8 cellular contexts compared by ENCODE assay signal in the genomic region with DNA sequence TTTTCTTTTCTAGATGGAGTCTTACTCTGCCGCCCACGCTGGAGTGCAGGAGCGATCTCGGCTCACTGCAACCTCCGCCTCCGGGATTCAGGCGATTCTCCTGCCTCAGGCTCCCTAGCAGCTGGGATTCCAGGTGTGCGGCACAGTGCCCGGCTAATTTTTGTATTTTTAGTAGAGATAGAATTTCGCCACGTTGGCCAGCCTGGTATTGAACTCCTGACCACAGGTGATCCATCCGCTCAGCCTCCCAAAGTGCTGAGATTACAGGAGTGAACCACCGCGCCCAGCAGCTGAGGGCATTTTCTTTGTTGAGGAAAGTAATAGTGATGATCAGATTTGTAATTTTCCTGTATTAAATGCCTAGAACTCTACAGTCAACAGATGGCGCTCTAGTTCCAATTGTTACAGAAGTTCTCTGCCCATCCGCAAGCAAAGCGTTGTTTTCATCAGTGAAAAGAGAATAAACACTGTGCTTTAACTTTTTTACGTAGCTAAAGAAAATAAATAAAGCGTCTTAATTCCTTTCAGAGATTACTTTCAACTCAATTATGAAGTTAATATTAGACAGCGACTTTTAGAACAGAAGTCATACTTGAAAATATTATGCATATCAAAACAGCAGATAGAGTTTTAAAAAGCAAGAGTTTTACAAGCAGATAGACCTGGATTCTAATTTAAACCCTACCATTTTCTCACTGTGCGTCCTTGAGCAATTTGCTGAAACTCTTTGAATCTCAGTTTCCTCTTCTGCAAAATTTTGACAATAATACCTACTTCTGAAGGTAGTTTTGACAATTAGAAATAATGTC.
A peak's percentile ranks its signal among the peaks of the same experiment; 100 is the strongest.
DNase-seq lines count a peak whose midpoint lies in the region; ATAC-seq, FAIRE-seq and TF ChIP-seq lines count a peak whose summit lies in the region.

No MANE protein-coding gene starts in this region.

- H3K4me3 ChIP-seq in AG09309 (ENCODE audit: control insufficient read depth, low read depth, low read length) = peak overlapping the region; percentile 11
- no peak overlapping the region for H3K4me3 ChIP-seq in adrenal gland
- H3K4me3 ChIP-seq in right atrium auricular region = no peak overlapping the region
- H3K4me3 ChIP-seq in psoas muscle = no peak overlapping the region

- ATAC-seq in psoas muscle = peak in 1 of 4 donors; percentile 67
- no peak for ATAC-seq in HG03097 (IDR thresholded peaks at IDR 0.05; ENCODE audit: low FRiP score, unreplicated experiment)

- TF ChIP-seq CTCF in AG09309 (IDR thresholded peaks at IDR 0.05; ENCODE audit: control insufficient read depth, insufficient read depth, low read depth, low read length, missing control alignments) (peak; percentile 71), adrenal gland (IDR thresholded peaks at IDR 0.05) (peak; percentile 62 to 83 (median 70)), right atrium auricular region (IDR thresholded peaks at IDR 0.05) (peak; percentile 62 to 85), psoas muscle (IDR thresholded peaks at IDR 0.05) (peak; percentile 74)

- intact Hi-C loops in adrenal gland (cut with DNase I) (loop anchor here (5.0 kb wide), 2 partner anchors 445 to 510 kb away; a partner anchor contains a TSS), psoas muscle (cut with DNase I) (loop anchor here (2.0 to 5.0 kb wide), 2 partner anchors 445 to 510 kb away; a partner anchor contains a TSS)

- WGBS in adrenal gland, 4 donors = 8 to 15% (median 9%) methylated on average over 21 of the region's 21 CpGs
- WGBS in psoas muscle, 3 donors = 5 to 8% (median 5%) methylated on average over 21 of the region's 21 CpGs

- H3K36me3 ChIP-seq in adrenal gland (replicated peaks in 1 of 2) (no peaks in the 10 kb centered on the region), right atrium auricular region (no peaks in the 10 kb centered on the region), psoas muscle (ENCODE audit: insufficient read depth in 1 of 2, low read depth in 1 of 2) (no peaks in the 10 kb centered on the region)

- DNase-seq in AG09309 (ENCODE audit: low read depth) (no peak), GM12891 (ENCODE audit: insufficient read length, low spot score) (no peak), HTR-8/SVneo (ENCODE audit: insufficient read length, low spot score) (peak; percentile 37), NCI-H82 treated with DMSO at 0.1 percent for 48 hours (lab: John Stamatoyannopoulos, UW; ENCODE audit: unreplicated experiment) (peak; percentile 72), adrenal gland (peak; percentile 24 to 60 (median 53)), right atrium auricular region (ENCODE audit: low spot score) (no peak), psoas muscle (peak in 1 of 2 donors; percentile 15)

- H3K4me1 ChIP-seq in adrenal gland (replicated peaks in 1 of 2) (peaks cover 0 to 14% of the 10 kb centered on the region in 2 donors), right atrium auricular region (peaks cover 0 to 9% of the 10 kb centered on the region in 2 donors), psoas muscle (no peaks in the 10 kb centered on the region)

- H3K27ac ChIP-seq in adrenal gland (no peak overlapping the region), right atrium auricular region (no peak overlapping the region), psoas muscle (no peak overlapping the region)

- FAIRE-seq in GM12891 (lab: Jason Lieb, UNC) = peak; percentile 51
- FAIRE-seq in HTR-8/SVneo (lab: Jason Lieb, UNC) = no peak

- H3K9me3 ChIP-seq in adrenal gland (replicated peaks in 1 of 3) = no peaks in the 10 kb centered on the region
- H3K9me3 ChIP-seq in right atrium auricular region = no peaks in the 10 kb centered on the region
- no peaks in the 10 kb centered on the region for H3K9me3 ChIP-seq in psoas muscle

- TF ChIP-seq POLR2A in GM12891 (IDR thresholded peaks at IDR 0.05; ENCODE audit: low read depth, low read length) (no peak), adrenal gland (IDR thresholded peaks at IDR 0.05) (no peak)

- H3K27me3 ChIP-seq in adrenal gland (no peaks in the 10 kb centered on the region), right atrium auricular region (no peaks in the 10 kb centered on the region), psoas muscle (ENCODE audit: insufficient read depth in 3 of 3, low read length in 2 of 3) (no peaks in the 10 kb centered on the region)

TF ChIP-seq in GM12891, 5 proteins besides CTCF, POLR2A, EP300 and RAD21:
- no peak for TF ChIP-seq SPI1 (IDR thresholded peaks at IDR 0.05; ENCODE audit: low read depth, low read length)
- TF ChIP-seq TAF1 (IDR thresholded peaks at IDR 0.05; ENCODE audit: low read depth, low read length) = no peak
- no peak for TF ChIP-seq PAX5 (IDR thresholded peaks at IDR 0.05; ENCODE audit: insufficient read depth, low read length, severe bottlenecking)
- no peak for TF ChIP-seq POU2F2 (IDR thresholded peaks at IDR 0.05; ENCODE audit: low read depth, low read length)
TF ChIP-seq in GM12891: peak in this region for 0.

Comparison
In these comparisons a context has a peak if more than half of its experiments do, and no peak if none do; other contexts are left out.
1. DNase-seq: peak in HTR-8/SVneo (single experiment), NCI-H82 treated with DMSO at 0.1 percent for 48 hours (single experiment) and adrenal gland (7 of 7); none in AG09309 (single experiment), GM12891 (single experiment) and right atrium auricular region (single experiment).
2. Peak in every context shown above with its lines, with median percentiles within 50 percentile points of each other: CTCF ChIP-seq.